In the genomic region with DNA sequence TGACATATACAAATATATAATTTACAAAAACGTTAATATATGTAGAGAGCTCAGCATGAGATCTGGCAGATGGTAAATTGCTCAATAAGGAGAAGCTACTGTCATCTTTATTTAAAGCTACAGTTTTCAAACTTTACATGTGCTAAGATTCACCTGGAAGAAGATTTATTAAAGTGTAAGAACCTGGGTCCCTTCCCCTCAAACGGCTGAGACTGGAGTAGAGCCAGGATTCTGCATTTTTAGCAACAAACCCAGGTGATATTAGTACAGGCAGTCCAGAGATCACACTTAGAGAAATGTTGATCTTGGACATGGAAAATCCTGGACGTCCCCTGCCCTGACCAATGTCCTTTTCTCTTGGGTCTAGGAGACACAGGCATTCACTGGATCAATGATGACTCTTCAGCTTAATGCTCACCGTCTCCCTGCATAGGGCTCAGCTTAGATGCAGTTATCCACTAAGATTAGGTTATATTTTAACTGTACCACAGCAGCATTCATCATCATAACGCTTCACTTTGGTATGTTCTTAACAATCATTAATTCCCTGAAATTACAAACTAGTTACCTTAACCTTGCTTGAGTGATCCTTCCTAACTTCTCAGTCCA, we compare ENCODE assay signal across 1 cellular context.
TF ChIP-seq lines count a peak whose summit lies in the region.

No MANE protein-coding gene starts in this region.

TF ChIP-seq in K562, 482 proteins besides CTCF, POLR2A, EP300 and RAD21:
- TF ChIP-seq, protein P1, sequence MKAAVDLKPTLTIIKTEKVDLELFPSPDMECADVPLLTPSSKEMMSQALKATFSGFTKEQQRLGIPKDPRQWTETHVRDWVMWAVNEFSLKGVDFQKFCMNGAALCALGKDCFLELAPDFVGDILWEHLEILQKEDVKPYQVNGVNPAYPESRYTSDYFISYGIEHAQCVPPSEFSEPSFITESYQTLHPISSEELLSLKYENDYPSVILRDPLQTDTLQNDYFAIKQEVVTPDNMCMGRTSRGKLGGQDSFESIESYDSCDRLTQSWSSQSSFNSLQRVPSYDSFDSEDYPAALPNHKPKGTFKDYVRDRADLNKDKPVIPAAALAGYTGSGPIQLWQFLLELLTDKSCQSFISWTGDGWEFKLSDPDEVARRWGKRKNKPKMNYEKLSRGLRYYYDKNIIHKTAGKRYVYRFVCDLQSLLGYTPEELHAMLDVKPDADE (conservative IDR thresholded peaks at IDR 0.05; ENCODE audit: control insufficient read depth, low read depth, low read length), result no peak
- TF ChIP-seq, protein P2, sequence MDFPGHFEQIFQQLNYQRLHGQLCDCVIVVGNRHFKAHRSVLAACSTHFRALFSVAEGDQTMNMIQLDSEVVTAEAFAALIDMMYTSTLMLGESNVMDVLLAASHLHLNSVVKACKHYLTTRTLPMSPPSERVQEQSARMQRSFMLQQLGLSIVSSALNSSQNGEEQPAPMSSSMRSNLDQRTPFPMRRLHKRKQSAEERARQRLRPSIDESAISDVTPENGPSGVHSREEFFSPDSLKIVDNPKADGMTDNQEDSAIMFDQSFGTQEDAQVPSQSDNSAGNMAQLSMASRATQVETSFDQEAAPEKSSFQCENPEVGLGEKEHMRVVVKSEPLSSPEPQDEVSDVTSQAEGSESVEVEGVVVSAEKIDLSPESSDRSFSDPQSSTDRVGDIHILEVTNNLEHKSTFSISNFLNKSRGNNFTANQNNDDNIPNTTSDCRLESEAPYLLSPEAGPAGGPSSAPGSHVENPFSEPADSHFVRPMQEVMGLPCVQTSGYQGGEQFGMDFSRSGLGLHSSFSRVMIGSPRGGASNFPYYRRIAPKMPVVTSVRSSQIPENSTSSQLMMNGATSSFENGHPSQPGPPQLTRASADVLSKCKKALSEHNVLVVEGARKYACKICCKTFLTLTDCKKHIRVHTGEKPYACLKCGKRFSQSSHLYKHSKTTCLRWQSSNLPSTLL (IDR thresholded peaks at IDR 0.05), result no peak
- TF ChIP-seq, protein P3, sequence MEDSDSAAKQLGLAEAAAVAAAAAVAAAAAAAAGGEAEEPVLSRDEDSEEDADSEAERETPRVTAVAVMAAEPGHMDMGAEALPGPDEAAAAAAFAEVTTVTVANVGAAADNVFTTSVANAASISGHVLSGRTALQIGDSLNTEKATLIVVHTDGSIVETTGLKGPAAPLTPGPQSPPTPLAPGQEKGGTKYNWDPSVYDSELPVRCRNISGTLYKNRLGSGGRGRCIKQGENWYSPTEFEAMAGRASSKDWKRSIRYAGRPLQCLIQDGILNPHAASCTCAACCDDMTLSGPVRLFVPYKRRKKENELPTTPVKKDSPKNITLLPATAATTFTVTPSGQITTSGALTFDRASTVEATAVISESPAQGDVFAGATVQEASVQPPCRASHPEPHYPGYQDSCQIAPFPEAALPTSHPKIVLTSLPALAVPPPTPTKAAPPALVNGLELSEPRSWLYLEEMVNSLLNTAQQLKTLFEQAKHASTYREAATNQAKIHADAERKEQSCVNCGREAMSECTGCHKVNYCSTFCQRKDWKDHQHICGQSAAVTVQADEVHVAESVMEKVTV (CRISPR knock-in tag; IDR thresholded peaks at IDR 0.05), result no peak
- TF ChIP-seq ARNT (IDR thresholded peaks at IDR 0.05), result no peak
- TF ChIP-seq, protein P4, sequence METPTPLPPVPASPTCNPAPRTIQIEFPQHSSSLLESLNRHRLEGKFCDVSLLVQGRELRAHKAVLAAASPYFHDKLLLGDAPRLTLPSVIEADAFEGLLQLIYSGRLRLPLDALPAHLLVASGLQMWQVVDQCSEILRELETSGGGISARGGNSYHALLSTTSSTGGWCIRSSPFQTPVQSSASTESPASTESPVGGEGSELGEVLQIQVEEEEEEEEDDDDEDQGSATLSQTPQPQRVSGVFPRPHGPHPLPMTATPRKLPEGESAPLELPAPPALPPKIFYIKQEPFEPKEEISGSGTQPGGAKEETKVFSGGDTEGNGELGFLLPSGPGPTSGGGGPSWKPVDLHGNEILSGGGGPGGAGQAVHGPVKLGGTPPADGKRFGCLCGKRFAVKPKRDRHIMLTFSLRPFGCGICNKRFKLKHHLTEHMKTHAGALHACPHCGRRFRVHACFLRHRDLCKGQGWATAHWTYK (CRISPR knock-in tag; IDR thresholded peaks at IDR 0.05), result no peak
- no peak for TF ChIP-seq TCF7L2 (IDR thresholded peaks at IDR 0.05; ENCODE audit: low read depth, low read length)
- no peak for TF ChIP-seq ZNF354B (CRISPR knock-in tag; IDR thresholded peaks at IDR 0.05)
- no peak for TF ChIP-seq CEBPG (CRISPR knock-in tag; IDR thresholded peaks at IDR 0.05)
- TF ChIP-seq CEBPG (tag; conservative IDR thresholded peaks at IDR 0.05 in 1 of 2, IDR thresholded peaks at IDR 0.05 in 1 of 2), result peak; percentile 42 to 63; a peak in 3 of 4 replicates
- TF ChIP-seq CXXC5 (CRISPR knock-in tag; IDR thresholded peaks at IDR 0.05), result no peak
- TF ChIP-seq, protein P5, sequence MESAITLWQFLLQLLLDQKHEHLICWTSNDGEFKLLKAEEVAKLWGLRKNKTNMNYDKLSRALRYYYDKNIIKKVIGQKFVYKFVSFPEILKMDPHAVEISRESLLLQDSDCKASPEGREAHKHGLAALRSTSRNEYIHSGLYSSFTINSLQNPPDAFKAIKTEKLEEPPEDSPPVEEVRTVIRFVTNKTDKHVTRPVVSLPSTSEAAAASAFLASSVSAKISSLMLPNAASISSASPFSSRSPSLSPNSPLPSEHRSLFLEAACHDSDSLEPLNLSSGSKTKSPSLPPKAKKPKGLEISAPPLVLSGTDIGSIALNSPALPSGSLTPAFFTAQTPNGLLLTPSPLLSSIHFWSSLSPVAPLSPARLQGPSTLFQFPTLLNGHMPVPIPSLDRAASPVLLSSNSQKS (CRISPR knock-in tag; IDR thresholded peaks at IDR 0.05), result no peak
- TF ChIP-seq FOSL1 (tag; conservative IDR thresholded peaks at IDR 0.05), result peak; percentile 74
- TF ChIP-seq RFX5 (IDR thresholded peaks at IDR 0.05; ENCODE audit: low read depth, low read length), result no peak
- TF ChIP-seq, protein P6, sequence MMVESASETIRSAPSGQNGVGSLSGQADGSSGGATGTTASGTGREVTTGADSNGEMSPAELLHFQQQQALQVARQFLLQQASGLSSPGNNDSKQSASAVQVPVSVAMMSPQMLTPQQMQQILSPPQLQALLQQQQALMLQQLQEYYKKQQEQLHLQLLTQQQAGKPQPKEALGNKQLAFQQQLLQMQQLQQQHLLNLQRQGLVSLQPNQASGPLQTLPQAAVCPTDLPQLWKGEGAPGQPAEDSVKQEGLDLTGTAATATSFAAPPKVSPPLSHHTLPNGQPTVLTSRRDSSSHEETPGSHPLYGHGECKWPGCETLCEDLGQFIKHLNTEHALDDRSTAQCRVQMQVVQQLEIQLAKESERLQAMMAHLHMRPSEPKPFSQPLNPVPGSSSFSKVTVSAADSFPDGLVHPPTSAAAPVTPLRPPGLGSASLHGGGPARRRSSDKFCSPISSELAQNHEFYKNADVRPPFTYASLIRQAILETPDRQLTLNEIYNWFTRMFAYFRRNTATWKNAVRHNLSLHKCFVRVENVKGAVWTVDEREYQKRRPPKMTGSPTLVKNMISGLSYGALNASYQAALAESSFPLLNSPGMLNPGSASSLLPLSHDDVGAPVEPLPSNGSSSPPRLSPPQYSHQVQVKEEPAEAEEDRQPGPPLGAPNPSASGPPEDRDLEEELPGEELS (CRISPR knock-in tag; IDR thresholded peaks at IDR 0.05; ENCODE audit: borderline replicate concordance), result no peak
- no peak for TF ChIP-seq JUNB (CRISPR knock-in tag; conservative IDR thresholded peaks at IDR 0.05)
- TF ChIP-seq, protein P7, sequence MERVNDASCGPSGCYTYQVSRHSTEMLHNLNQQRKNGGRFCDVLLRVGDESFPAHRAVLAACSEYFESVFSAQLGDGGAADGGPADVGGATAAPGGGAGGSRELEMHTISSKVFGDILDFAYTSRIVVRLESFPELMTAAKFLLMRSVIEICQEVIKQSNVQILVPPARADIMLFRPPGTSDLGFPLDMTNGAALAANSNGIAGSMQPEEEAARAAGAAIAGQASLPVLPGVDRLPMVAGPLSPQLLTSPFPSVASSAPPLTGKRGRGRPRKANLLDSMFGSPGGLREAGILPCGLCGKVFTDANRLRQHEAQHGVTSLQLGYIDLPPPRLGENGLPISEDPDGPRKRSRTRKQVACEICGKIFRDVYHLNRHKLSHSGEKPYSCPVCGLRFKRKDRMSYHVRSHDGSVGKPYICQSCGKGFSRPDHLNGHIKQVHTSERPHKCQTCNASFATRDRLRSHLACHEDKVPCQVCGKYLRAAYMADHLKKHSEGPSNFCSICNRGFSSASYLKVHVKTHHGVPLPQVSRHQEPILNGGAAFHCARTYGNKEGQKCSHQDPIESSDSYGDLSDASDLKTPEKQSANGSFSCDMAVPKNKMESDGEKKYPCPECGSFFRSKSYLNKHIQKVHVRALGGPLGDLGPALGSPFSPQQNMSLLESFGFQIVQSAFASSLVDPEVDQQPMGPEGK (CRISPR knock-in tag; IDR thresholded peaks at IDR 0.05; ENCODE audit: borderline replicate concordance), result no peak
- peak; percentile 80 for TF ChIP-seq CEBPB (tag; IDR thresholded peaks at IDR 0.05)
